Comparison of ENCODE assay signal across 16 cellular contexts in the genomic region with DNA sequence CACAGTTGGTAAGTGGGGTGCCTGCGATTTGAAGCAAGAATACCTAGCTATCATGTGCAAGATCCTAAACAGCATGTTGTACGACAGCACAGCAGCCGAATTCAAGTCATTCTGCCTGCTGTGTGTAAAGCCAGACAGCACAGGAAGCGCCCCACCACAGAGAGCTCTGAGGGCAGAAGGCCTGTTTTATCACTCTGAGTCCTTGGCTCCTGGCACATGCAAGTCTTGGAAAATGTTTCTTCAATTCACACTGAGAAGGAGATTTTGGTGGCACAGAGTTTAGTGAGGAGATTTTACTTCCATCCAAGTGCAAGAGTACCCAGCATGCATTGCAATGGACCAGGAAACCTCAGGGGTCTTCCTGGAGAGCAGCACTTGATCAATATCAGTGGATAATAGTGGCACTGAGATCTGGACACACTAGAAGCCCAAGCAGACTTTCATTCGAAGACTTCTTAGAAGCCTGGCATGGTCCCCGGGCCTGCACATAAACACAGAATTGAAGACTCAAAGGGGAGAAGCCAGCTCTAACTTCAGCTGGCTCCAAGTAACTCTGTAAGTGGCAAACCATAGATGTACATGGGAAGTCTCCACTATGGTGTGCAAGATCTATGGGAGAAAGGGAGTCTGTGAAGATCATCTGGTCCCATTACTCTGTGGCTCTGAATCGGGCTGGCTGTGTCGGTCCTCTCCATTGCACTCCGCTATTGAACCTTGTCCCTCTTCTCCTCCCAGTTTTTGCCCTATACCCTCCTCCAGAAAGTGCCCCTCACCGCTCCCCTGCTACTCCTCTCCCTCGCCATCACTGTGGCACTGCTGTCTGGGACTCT. TPM values are rescaled to one million over a fixed set of nuclear protein-coding genes. Genes with fewer than 3 reads are reported as not detected.
DNase-seq lines count a peak whose midpoint lies in the region; ATAC-seq and TF ChIP-seq lines count a peak whose summit lies in the region.
"Had no signal": no experiment of that assay in that cellular context is flagged by ENCODE, and none has a peak within 500 bp of the region (broad histone marks: within the 10 kb centered on the region; RNA-seq: fewer than 3 reads in every experiment).

No MANE protein-coding gene starts in this region.

- no peaks in the 10 kb centered on the region for H3K9me3 ChIP-seq in CD4-positive, alpha-beta T cell (ENCODE audit: control insufficient read depth, low read length)
- H3K9me3 ChIP-seq in T-helper 17 cell (ENCODE audit: control insufficient read depth, low read length, poor library complexity, severe bottlenecking) = no peaks in the 10 kb centered on the region
- no peaks in the 10 kb centered on the region for H3K9me3 ChIP-seq in naive thymus-derived CD4-positive, alpha-beta T cell (ENCODE audit: control insufficient read depth in 2 of 3, low read length in 3 of 3)

- peak; percentile 98 for ATAC-seq in CD4-positive, alpha-beta T cell (ENCODE audit: poor library complexity)
- peak; percentile 79 for ATAC-seq in T-helper 17 cell
- peak; percentile 90 for ATAC-seq in naive thymus-derived CD4-positive, alpha-beta T cell
- ATAC-seq in HG02798 (IDR thresholded peaks at IDR 0.05; ENCODE audit: poor library complexity, unreplicated experiment) = no peak
- ATAC-seq: Panc1, SK-N-SH treated with all-trans-retinoic acid at 6 μM for 48 hours had no signal

- CTCF ChIA-PET in CD4-positive, alpha-beta T cell (lab: Charles Lee) = no interaction called here
- CTCF ChIA-PET in naive thymus-derived CD4-positive, alpha-beta T cell (lab: Charles Lee) = interaction anchor here (0.6 to 2.2 kb wide), 10 partner anchors 9 to 198 kb away, joined by 3 to 14 read pairs (median 4); no protein-coding TSS in a partner anchor

- H3K9me3 Mint-ChIP-seq in CD4-positive, alpha-beta T cell = no peaks in the 10 kb centered on the region
- H3K9me3 Mint-ChIP-seq in activated T-cell treated with anti-CD3 and anti-CD28 coated beads, Interleukin-2, amount 50 U/mL, for 24 hours = no peaks in the 10 kb centered on the region
- H3K9me3 Mint-ChIP-seq in naive thymus-derived CD4-positive, alpha-beta T cell = no peaks in the 10 kb centered on the region
- H3K9me3 Mint-ChIP-seq: H9 had no signal

- TF ChIP-seq CTCF in CD4-positive, alpha-beta T cell (IDR thresholded peaks at IDR 0.05) = no peak
- TF ChIP-seq CTCF in coronary artery (IDR thresholded peaks at IDR 0.05) = no peak

- DNase-seq in CD4-positive, alpha-beta T cell = peak; percentile 21 to 74 (median 46)
- DNase-seq in T-helper 17 cell = no peak
- peak; percentile 39 for DNase-seq in activated T-cell treated with anti-CD3 and anti-CD28 coated beads, Interleukin-2, amount 50 U/mL, for 24 hours
- peak in 7 of 9 donors; percentile 60 to 74 (median 67) for DNase-seq in naive thymus-derived CD4-positive, alpha-beta T cell
- DNase-seq in coronary artery (ENCODE audit: low spot score) = no peak
- DNase-seq in HK-2 (ENCODE audit: unreplicated experiment) = no peak
- DNase-seq in kidney glomerular epithelial cell (lab: John Stamatoyannopoulos, UW) = no peak
- DNase-seq: effector memory CD4-positive, alpha-beta T cell; H9; IMR-90; NCI-H774 had no signal

- peak overlapping the region; percentile 86 for H3K27ac Mint-ChIP-seq in CD4-positive, alpha-beta T cell
- no peak overlapping the region for H3K27ac Mint-ChIP-seq in T-helper 17 cell
- peak overlapping the region; percentile 5 for H3K27ac Mint-ChIP-seq in activated T-cell treated with anti-CD3 and anti-CD28 coated beads, Interleukin-2, amount 50 U/mL, for 24 hours
- peak overlapping the region in 8 of 9 donors; percentile 78 to 93 (median 86) for H3K27ac Mint-ChIP-seq in naive thymus-derived CD4-positive, alpha-beta T cell

- POLR2A ChIA-PET in CD4-positive, alpha-beta T cell (lab: Charles Lee) = interaction anchor here (1.0 to 2.2 kb wide), 7 partner anchors 9 to 96 kb away, joined by 3 to 17 read pairs (median 4); partner anchors contain the start of gene KRT73
- POLR2A ChIA-PET in naive thymus-derived CD4-positive, alpha-beta T cell (lab: Charles Lee) = interaction anchor here (0.5 to 3.4 kb wide), 15 partner anchors 9 to 185 kb away, joined by 3 to 44 read pairs (median 5); no protein-coding TSS in a partner anchor

- H3K36me3 ChIP-seq in naive thymus-derived CD4-positive, alpha-beta T cell (ENCODE audit: control insufficient read depth in 2 of 3, insufficient read depth in 3 of 3, low read length in 3 of 3) = no peaks in the 10 kb centered on the region
- H3K36me3 ChIP-seq: cardiac muscle cell had no signal

- H3K4me3 Mint-ChIP-seq in CD4-positive, alpha-beta T cell = peak overlapping the region; percentile 52
- no peak overlapping the region for H3K4me3 Mint-ChIP-seq in T-helper 17 cell
- H3K4me3 Mint-ChIP-seq in activated T-cell treated with anti-CD3 and anti-CD28 coated beads, Interleukin-2, amount 50 U/mL, for 24 hours = no peak overlapping the region
- H3K4me3 Mint-ChIP-seq in naive thymus-derived CD4-positive, alpha-beta T cell = peak overlapping the region in 9 of 10 donors; percentile 2 to 76 (median 48)
- H3K4me3 Mint-ChIP-seq: H9 had no signal

- H3K4me3 ChIP-seq in naive thymus-derived CD4-positive, alpha-beta T cell (ENCODE audit: low read length) = no peak overlapping the region
- no peak overlapping the region for H3K4me3 ChIP-seq in coronary artery
- H3K4me3 ChIP-seq: cardiac muscle cell, hepatocyte had no signal

- H3K4me1 Mint-ChIP-seq in CD4-positive, alpha-beta T cell (ENCODE audit: low read depth) = peaks cover 64% of the 10 kb centered on the region
- H3K4me1 Mint-ChIP-seq in T-helper 17 cell = peaks cover 14% of the 10 kb centered on the region
- H3K4me1 Mint-ChIP-seq in activated T-cell treated with anti-CD3 and anti-CD28 coated beads, Interleukin-2, amount 50 U/mL, for 24 hours (ENCODE audit: low read depth) = peaks cover 34% of the 10 kb centered on the region
- peaks cover 16 to 76% (median 66%) of the 10 kb centered on the region in 7 donors for H3K4me1 Mint-ChIP-seq in naive thymus-derived CD4-positive, alpha-beta T cell

- no peaks in the 10 kb centered on the region for H3K27me3 Mint-ChIP-seq in CD4-positive, alpha-beta T cell
- H3K27me3 Mint-ChIP-seq in T-helper 17 cell = peaks cover 37% of the 10 kb centered on the region
- no peaks in the 10 kb centered on the region for H3K27me3 Mint-ChIP-seq in activated T-cell treated with anti-CD3 and anti-CD28 coated beads, Interleukin-2, amount 50 U/mL, for 24 hours
- peaks cover 0 to 35% (median 0%) of the 10 kb centered on the region in 5 donors for H3K27me3 Mint-ChIP-seq in naive thymus-derived CD4-positive, alpha-beta T cell

- intact Hi-C loops in CD4-positive, alpha-beta T cell (cut with DNase I, micrococcal nuclease) = loop anchor here in 1 of 2 experiments (1.0 to 10.0 kb wide), 5 partner anchors 9 to 193 kb away; no protein-coding TSS in a partner anchor
- intact Hi-C loops in naive thymus-derived CD4-positive, alpha-beta T cell (cut with micrococcal nuclease) = loop anchor here (1.0 to 5.0 kb wide), 5 partner anchors 10 to 109 kb away; no protein-coding TSS in a partner anchor

- H3K4me1 ChIP-seq in naive thymus-derived CD4-positive, alpha-beta T cell (ENCODE audit: control insufficient read depth in 2 of 2, insufficient read depth in 2 of 2, low read length in 2 of 2) = peaks cover 6 to 24% of the 10 kb centered on the region in 2 donors

- no peak overlapping the region for H3K27ac ChIP-seq in CD4-positive, alpha-beta T cell (ENCODE audit: low read depth, low read length)
- peak overlapping the region; percentile 42 for H3K27ac ChIP-seq in naive thymus-derived CD4-positive, alpha-beta T cell (ENCODE audit: low read depth, low read length)
- no peak overlapping the region for H3K27ac ChIP-seq in coronary artery
- H3K27ac ChIP-seq: cardiac muscle cell, hepatocyte had no signal

- no peaks in the 10 kb centered on the region for H3K36me3 Mint-ChIP-seq in CD4-positive, alpha-beta T cell (ENCODE audit: low read depth)
- peaks cover 3% of the 10 kb centered on the region for H3K36me3 Mint-ChIP-seq in T-helper 17 cell (ENCODE audit: low read depth)
- no peaks in the 10 kb centered on the region for H3K36me3 Mint-ChIP-seq in activated T-cell treated with anti-CD3 and anti-CD28 coated beads, Interleukin-2, amount 50 U/mL, for 24 hours (ENCODE audit: low read depth)
- H3K36me3 Mint-ChIP-seq in naive thymus-derived CD4-positive, alpha-beta T cell = peaks cover 0 to under 1% (median 0%) of the 10 kb centered on the region in 5 donors

- no peaks in the 10 kb centered on the region for H3K27me3 ChIP-seq in CD4-positive, alpha-beta T cell (ENCODE audit: control insufficient read depth, insufficient read depth, low read length)
- H3K27me3 ChIP-seq in naive thymus-derived CD4-positive, alpha-beta T cell (ENCODE audit: control insufficient read depth in 2 of 2, insufficient read depth in 2 of 2, low read length in 2 of 2) = peaks cover 0 to 4% of the 10 kb centered on the region in 2 donors

RNA-seq across cellular contexts. Expression of gene KRT1, which starts 1.6 kb away (rescaled TPM):
- 1 to 10 TPM; 3.9 to 4.0 TPM for total RNA-seq in CD4-positive, alpha-beta T cell
- total RNA-seq in T-helper 17 cell = 1 to 10 TPM in 1 of 2 donors, under 1 TPM in 1; 0.83 to 3.1 TPM
- 1 to 10 TPM in 2 of 5 experiments, under 1 TPM in 1, not detected in 2; 0.27 to 5.6 (median 2.3) TPM for total RNA-seq in naive thymus-derived CD4-positive, alpha-beta T cell
- 1 to 10 TPM; 5.2 to 9.4 TPM for polyA plus RNA-seq in naive thymus-derived CD4-positive, alpha-beta T cell
- total RNA-seq: cardiac muscle cell, H9, IMR-90 had no signal
- polyA plus RNA-seq: cardiac muscle cell, hepatocyte, IMR-90 had no signal

RNA-seq across cellular contexts. Expression of gene KRT77, which starts 21.6 kb away (rescaled TPM):
- total RNA-seq in CD4-positive, alpha-beta T cell = under 1 TPM; 0.11 to 0.20 TPM
- total RNA-seq in T-helper 17 cell = not detected
- total RNA-seq in naive thymus-derived CD4-positive, alpha-beta T cell = under 1 TPM in 2 of 5 experiments, not detected in 3; 0.11 to 0.13 TPM
- under 1 TPM; 0.08 to 0.10 TPM for polyA plus RNA-seq in naive thymus-derived CD4-positive, alpha-beta T cell
- total RNA-seq: cardiac muscle cell, H9, hepatocyte, IMR-90 had no signal
- polyA plus RNA-seq: cardiac muscle cell, hepatocyte, IMR-90 had no signal

RNA-seq across cellular contexts. Expression of gene KRT2, which starts 29.8 kb away (rescaled TPM):
- total RNA-seq in CD4-positive, alpha-beta T cell = 1 to 10 TPM; 1.7 to 2.1 TPM
- not detected for total RNA-seq in T-helper 17 cell
- 1 to 10 TPM in 3 of 5 experiments, under 1 TPM in 1, not detected in 1; 0.29 to 2.3 (median 2.0) TPM for total RNA-seq in naive thymus-derived CD4-positive, alpha-beta T cell
- 1 to 10 TPM; 2.4 to 4.7 TPM for polyA plus RNA-seq in naive thymus-derived CD4-positive, alpha-beta T cell
- total RNA-seq: cardiac muscle cell, H9, hepatocyte, IMR-90 had no signal
- polyA plus RNA-seq: cardiac muscle cell, hepatocyte, IMR-90 had no signal

Comparison
In these comparisons a context has a peak if more than half of its experiments do, and no peak if none do; other contexts are left out.
1. DNase-seq: peak in CD4-positive, alpha-beta T cell (10 of 10), activated T-cell treated with anti-CD3 and anti-CD28 coated beads, Interleukin-2, amount 50 U/mL, for 24 hours (single experiment) and naive thymus-derived CD4-positive, alpha-beta T cell (7 of 9); none in T-helper 17 cell (0 of 3), coronary artery (single experiment), HK-2 (single experiment) and kidney glomerular epithelial cell (single experiment).
2. H3K4me3 Mint-ChIP-seq: peak in CD4-positive, alpha-beta T cell (single experiment) and naive thymus-derived CD4-positive, alpha-beta T cell (9 of 10); none in T-helper 17 cell (single experiment) and activated T-cell treated with anti-CD3 and anti-CD28 coated beads, Interleukin-2, amount 50 U/mL, for 24 hours (single experiment).